In the genomic region with DNA sequence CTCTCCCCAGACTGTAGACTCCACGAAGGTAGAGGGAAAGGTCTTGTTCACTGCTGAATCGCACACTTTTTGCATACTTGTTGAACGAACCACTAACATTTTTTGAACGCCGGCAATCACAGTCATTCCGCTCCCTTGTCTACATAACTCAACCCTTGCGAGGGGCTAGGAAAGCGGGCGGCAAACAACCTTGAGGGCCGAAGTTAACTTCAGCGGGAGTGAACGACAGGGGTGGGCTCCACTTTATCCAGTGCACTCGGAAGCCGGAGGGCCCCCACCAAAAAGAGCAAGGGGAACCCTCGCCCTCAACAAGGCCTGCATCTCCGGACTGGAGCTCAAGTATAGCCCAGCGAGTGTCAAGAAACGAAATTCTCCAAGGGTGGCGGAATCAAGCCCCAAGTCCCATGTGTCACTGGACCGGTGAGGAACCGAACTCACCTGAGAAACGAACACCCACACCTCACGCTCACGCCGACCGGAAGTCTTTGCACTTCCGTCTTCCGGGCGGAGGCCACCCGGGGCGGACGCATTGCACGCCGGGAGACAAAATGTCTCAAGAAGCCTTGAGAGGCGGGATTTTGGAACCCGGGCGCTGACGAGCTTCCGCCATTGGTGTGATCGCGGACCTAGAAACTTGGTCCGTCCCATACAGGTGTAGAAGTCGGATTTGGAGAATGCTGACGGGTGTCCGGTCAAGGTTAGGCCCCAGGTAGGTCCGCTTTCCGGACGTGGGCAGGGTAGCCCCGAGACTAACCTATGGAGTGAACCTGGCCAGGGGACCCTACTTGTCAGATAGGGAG, we compare ENCODE assay signal across 1 cellular context.
TF ChIP-seq lines count a peak whose summit lies in the region.

A gene (minus strand): TSS at position 484 of the 800 bp plus-strand sequence. CDS start 1,644 bp downstream, outside the sequence.

TF ChIP-seq in HEK293, 187 proteins besides CTCF, POLR2A, EP300 and RAD21 (continued from another document and continues in another):
- TF ChIP-seq, protein P1, sequence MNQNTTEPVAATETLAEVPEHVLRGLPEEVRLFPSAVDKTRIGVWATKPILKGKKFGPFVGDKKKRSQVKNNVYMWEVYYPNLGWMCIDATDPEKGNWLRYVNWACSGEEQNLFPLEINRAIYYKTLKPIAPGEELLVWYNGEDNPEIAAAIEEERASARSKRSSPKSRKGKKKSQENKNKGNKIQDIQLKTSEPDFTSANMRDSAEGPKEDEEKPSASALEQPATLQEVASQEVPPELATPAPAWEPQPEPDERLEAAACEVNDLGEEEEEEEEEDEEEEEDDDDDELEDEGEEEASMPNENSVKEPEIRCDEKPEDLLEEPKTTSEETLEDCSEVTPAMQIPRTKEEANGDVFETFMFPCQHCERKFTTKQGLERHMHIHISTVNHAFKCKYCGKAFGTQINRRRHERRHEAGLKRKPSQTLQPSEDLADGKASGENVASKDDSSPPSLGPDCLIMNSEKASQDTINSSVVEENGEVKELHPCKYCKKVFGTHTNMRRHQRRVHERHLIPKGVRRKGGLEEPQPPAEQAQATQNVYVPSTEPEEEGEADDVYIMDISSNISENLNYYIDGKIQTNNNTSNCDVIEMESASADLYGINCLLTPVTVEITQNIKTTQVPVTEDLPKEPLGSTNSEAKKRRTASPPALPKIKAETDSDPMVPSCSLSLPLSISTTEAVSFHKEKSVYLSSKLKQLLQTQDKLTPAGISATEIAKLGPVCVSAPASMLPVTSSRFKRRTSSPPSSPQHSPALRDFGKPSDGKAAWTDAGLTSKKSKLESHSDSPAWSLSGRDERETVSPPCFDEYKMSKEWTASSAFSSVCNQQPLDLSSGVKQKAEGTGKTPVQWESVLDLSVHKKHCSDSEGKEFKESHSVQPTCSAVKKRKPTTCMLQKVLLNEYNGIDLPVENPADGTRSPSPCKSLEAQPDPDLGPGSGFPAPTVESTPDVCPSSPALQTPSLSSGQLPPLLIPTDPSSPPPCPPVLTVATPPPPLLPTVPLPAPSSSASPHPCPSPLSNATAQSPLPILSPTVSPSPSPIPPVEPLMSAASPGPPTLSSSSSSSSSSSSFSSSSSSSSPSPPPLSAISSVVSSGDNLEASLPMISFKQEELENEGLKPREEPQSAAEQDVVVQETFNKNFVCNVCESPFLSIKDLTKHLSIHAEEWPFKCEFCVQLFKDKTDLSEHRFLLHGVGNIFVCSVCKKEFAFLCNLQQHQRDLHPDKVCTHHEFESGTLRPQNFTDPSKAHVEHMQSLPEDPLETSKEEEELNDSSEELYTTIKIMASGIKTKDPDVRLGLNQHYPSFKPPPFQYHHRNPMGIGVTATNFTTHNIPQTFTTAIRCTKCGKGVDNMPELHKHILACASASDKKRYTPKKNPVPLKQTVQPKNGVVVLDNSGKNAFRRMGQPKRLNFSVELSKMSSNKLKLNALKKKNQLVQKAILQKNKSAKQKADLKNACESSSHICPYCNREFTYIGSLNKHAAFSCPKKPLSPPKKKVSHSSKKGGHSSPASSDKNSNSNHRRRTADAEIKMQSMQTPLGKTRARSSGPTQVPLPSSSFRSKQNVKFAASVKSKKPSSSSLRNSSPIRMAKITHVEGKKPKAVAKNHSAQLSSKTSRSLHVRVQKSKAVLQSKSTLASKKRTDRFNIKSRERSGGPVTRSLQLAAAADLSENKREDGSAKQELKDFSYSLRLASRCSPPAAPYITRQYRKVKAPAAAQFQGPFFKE (tag by site-specific recombination; IDR thresholded peaks at IDR 0.05; ENCODE audit: borderline replicate concordance) = no peak
- no peak for TF ChIP-seq ZNF23 (tag by site-specific recombination; IDR thresholded peaks at IDR 0.05; ENCODE audit: borderline replicate concordance)
- no peak for TF ChIP-seq ZBTB21 (tag by site-specific recombination; IDR thresholded peaks at IDR 0.05)
- peak; percentile 17; the same call in 1 of the 2 replicates for TF ChIP-seq ZNF558 (tag by site-specific recombination; IDR thresholded peaks at IDR 0.05)
- no peak for TF ChIP-seq ZNF37A (tag by site-specific recombination; IDR thresholded peaks at IDR 0.05)
- TF ChIP-seq SP3 (tag by site-specific recombination; IDR thresholded peaks at IDR 0.05) = peak; percentile 49
- no peak for TF ChIP-seq ZNF521 (tag by site-specific recombination; IDR thresholded peaks at IDR 0.05)
- no peak for TF ChIP-seq RBAK (tag by site-specific recombination; IDR thresholded peaks at IDR 0.05)
- no peak for TF ChIP-seq ZNF830 (tag by site-specific recombination; IDR thresholded peaks at IDR 0.05; ENCODE audit: low read depth)
- no peak for TF ChIP-seq ZNF157 (tag by site-specific recombination; IDR thresholded peaks at IDR 0.05)
- no peak for TF ChIP-seq ZNF202 (tag by site-specific recombination; IDR thresholded peaks at IDR 0.05; ENCODE audit: borderline replicate concordance)
- TF ChIP-seq, protein P2, sequence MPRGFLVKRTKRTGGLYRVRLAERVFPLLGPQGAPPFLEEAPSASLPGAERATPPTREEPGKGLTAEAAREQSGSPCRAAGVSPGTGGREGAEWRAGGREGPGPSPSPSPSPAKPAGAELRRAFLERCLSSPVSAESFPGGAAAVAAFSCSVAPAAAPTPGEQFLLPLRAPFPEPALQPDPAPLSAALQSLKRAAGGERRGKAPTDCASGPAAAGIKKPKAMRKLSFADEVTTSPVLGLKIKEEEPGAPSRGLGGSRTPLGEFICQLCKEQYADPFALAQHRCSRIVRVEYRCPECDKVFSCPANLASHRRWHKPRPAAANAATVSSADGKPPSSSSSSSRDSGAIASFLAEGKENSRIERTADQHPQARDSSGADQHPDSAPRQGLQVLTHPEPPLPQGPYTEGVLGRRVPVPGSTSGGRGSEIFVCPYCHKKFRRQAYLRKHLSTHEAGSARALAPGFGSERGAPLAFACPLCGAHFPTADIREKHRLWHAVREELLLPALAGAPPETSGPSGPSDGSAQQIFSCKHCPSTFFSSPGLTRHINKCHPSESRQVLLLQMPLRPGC (tag by site-specific recombination; IDR thresholded peaks at IDR 0.05) = no peak
- no peak for TF ChIP-seq PRDM1 (tag by site-specific recombination; IDR thresholded peaks at IDR 0.05)
- TF ChIP-seq ZNF610 (tag by site-specific recombination; IDR thresholded peaks at IDR 0.05; ENCODE audit: borderline replicate concordance) = peak; percentile 35; the same call in 1 of the 2 replicates
- TF ChIP-seq KLF10 (tag by site-specific recombination; IDR thresholded peaks at IDR 0.05) = no peak
- no peak for TF ChIP-seq ZBTB7A (tag by site-specific recombination; IDR thresholded peaks at IDR 0.05; ENCODE audit: low read depth)
- no peak for TF ChIP-seq ZNF426 (tag by site-specific recombination; IDR thresholded peaks at IDR 0.05)
- TF ChIP-seq BCL11B (tag by site-specific recombination; IDR thresholded peaks at IDR 0.05; ENCODE audit: low read depth) = no peak
- no peak for TF ChIP-seq ZNF626 (tag by site-specific recombination; IDR thresholded peaks at IDR 0.05)
- 0 out of 2 replicates have a peak, but pooled peaks have one; percentile 27 for TF ChIP-seq KLF9 (tag by site-specific recombination; IDR thresholded peaks at IDR 0.05; ENCODE audit: low read depth)
- TF ChIP-seq SCRT1 (tag by site-specific recombination; IDR thresholded peaks at IDR 0.05; ENCODE audit: borderline replicate concordance) = peak; percentile 12; the same call in 1 of the 2 replicates
- TF ChIP-seq ZNF501 (tag by site-specific recombination; IDR thresholded peaks at IDR 0.05) = peak; percentile 63
- TF ChIP-seq ZNF791 (tag by site-specific recombination; IDR thresholded peaks at IDR 0.05) = no peak
- TF ChIP-seq, protein P3, sequence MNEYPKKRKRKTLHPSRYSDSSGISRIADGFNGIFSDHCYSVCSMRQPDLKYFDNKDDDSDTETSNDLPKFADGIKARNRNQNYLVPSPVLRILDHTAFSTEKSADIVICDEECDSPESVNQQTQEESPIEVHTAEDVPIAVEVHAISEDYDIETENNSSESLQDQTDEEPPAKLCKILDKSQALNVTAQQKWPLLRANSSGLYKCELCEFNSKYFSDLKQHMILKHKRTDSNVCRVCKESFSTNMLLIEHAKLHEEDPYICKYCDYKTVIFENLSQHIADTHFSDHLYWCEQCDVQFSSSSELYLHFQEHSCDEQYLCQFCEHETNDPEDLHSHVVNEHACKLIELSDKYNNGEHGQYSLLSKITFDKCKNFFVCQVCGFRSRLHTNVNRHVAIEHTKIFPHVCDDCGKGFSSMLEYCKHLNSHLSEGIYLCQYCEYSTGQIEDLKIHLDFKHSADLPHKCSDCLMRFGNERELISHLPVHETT (tag by site-specific recombination; IDR thresholded peaks at IDR 0.05) = peak; percentile 26; the same call in 1 of the 2 replicates
- no peak for TF ChIP-seq ZSCAN16 (tag by site-specific recombination; IDR thresholded peaks at IDR 0.05)
- TF ChIP-seq ZNF571 (tag by site-specific recombination; IDR thresholded peaks at IDR 0.05) = no peak
- TF ChIP-seq, protein P4, sequence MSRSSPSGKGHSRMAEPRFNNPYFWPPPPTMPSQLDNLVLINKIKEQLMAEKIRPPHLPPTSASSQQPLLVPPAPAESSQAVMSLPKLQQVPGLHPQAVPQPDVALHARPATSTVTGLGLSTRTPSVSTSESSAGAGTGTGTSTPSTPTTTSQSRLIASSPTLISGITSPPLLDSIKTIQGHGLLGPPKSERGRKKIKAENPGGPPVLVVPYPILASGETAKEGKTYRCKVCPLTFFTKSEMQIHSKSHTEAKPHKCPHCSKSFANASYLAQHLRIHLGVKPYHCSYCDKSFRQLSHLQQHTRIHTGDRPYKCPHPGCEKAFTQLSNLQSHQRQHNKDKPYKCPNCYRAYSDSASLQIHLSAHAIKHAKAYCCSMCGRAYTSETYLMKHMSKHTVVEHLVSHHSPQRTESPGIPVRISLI (tag by site-specific recombination; IDR thresholded peaks at IDR 0.05) = no peak
- no peak for TF ChIP-seq ZNF677 (tag by site-specific recombination; IDR thresholded peaks at IDR 0.05)
- peak; percentile 36; the same call in 1 of the 2 replicates for TF ChIP-seq ZIC2 (tag by site-specific recombination; IDR thresholded peaks at IDR 0.05)
- TF ChIP-seq FEZF1 (tag by site-specific recombination; IDR thresholded peaks at IDR 0.05) = 0 out of 2 replicates have a peak, but pooled peaks have one; percentile 46
- TF ChIP-seq ZNF248 (tag by site-specific recombination; IDR thresholded peaks at IDR 0.05) = no peak
- TF ChIP-seq, protein P5, sequence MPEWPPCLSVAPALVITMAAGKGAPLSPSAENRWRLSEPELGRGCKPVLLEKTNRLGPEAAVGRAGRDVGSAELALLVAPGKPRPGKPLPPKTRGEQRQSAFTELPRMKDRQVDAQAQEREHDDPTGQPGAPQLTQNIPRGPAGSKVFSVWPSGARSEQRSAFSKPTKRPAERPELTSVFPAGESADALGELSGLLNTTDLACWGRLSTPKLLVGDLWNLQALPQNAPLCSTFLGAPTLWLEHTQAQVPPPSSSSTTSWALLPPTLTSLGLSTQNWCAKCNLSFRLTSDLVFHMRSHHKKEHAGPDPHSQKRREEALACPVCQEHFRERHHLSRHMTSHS (tag by site-specific recombination; IDR thresholded peaks at IDR 0.05) = no peak
- TF ChIP-seq, protein P6, sequence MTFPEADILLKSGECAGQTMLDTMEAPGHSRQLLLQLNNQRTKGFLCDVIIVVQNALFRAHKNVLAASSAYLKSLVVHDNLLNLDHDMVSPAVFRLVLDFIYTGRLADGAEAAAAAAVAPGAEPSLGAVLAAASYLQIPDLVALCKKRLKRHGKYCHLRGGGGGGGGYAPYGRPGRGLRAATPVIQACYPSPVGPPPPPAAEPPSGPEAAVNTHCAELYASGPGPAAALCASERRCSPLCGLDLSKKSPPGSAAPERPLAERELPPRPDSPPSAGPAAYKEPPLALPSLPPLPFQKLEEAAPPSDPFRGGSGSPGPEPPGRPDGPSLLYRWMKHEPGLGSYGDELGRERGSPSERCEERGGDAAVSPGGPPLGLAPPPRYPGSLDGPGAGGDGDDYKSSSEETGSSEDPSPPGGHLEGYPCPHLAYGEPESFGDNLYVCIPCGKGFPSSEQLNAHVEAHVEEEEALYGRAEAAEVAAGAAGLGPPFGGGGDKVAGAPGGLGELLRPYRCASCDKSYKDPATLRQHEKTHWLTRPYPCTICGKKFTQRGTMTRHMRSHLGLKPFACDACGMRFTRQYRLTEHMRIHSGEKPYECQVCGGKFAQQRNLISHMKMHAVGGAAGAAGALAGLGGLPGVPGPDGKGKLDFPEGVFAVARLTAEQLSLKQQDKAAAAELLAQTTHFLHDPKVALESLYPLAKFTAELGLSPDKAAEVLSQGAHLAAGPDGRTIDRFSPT (tag by site-specific recombination; IDR thresholded peaks at IDR 0.05) = no peak
- TF ChIP-seq ZNF707 (tag by site-specific recombination; IDR thresholded peaks at IDR 0.05) = no peak
- peak; percentile 56; the same call in 1 of the 2 replicates for TF ChIP-seq YY2 (tag by site-specific recombination; IDR thresholded peaks at IDR 0.05)
- TF ChIP-seq ZEB2 (tag by site-specific recombination; IDR thresholded peaks at IDR 0.05) = peak; percentile 74
- TF ChIP-seq, protein P7, sequence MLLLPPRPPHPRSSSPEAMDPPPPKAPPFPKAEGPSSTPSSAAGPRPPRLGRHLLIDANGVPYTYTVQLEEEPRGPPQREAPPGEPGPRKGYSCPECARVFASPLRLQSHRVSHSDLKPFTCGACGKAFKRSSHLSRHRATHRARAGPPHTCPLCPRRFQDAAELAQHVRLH (tag by site-specific recombination; IDR thresholded peaks at IDR 0.05) = peak; percentile 54; the same call in 1 of the 2 replicates
- TF ChIP-seq ZNF843 (tag by site-specific recombination; IDR thresholded peaks at IDR 0.05) = peak; percentile 45; the same call in 1 of the 2 replicates
- TF ChIP-seq ZNF423 (tag by site-specific recombination; IDR thresholded peaks at IDR 0.05) = no peak
- no peak for TF ChIP-seq ZNF404 (tag by site-specific recombination; IDR thresholded peaks at IDR 0.05)
- TF ChIP-seq, protein P8, sequence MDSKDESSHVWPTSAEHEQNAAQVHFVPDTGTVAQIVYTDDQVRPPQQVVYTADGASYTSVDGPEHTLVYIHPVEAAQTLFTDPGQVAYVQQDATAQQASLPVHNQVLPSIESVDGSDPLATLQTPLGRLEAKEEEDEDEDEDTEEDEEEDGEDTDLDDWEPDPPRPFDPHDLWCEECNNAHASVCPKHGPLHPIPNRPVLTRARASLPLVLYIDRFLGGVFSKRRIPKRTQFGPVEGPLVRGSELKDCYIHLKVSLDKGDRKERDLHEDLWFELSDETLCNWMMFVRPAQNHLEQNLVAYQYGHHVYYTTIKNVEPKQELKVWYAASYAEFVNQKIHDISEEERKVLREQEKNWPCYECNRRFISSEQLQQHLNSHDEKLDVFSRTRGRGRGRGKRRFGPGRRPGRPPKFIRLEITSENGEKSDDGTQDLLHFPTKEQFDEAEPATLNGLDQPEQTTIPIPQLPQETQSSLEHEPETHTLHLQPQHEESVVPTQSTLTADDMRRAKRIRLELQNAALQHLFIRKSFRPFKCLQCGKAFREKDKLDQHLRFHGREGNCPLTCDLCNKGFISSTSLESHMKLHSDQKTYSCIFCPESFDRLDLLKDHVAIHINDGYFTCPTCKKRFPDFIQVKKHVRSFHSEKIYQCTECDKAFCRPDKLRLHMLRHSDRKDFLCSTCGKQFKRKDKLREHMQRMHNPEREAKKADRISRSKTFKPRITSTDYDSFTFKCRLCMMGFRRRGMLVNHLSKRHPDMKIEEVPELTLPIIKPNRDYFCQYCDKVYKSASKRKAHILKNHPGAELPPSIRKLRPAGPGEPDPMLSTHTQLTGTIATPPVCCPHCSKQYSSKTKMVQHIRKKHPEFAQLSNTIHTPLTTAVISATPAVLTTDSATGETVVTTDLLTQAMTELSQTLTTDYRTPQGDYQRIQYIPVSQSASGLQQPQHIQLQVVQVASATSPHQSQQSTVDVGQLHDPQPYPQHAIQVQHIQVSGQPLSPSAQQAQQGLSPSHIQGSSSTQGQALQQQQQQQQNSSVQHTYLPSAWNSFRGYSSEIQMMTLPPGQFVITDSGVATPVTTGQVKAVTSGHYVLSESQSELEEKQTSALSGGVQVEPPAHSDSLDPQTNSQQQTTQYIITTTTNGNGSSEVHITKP (tag by site-specific recombination; IDR thresholded peaks at IDR 0.05) = peak; percentile 83
- TF ChIP-seq ZNF10 (tag by site-specific recombination; IDR thresholded peaks at IDR 0.05) = no peak
- no peak for TF ChIP-seq OVOL3 (tag by site-specific recombination; IDR thresholded peaks at IDR 0.05)
- TF ChIP-seq ZNF274 (IDR thresholded peaks at IDR 0.05; ENCODE audit: low read length) = no peak
- TF ChIP-seq ZNF274 (tag by site-specific recombination; IDR thresholded peaks at IDR 0.05; ENCODE audit: borderline replicate concordance) = no peak
